In genomic region chr5:15757635-15758034, GRCh38 we compare ENCODE assay signal across 16 cellular contexts.
DNase-seq lines count a peak whose midpoint lies in the region; ATAC-seq and TF ChIP-seq lines count a peak whose summit lies in the region.
"Had no signal": no experiment of that assay in that cellular context is flagged by ENCODE, and none has a peak within 500 bp of the region (broad histone marks: within the 10 kb centered on the region; RNA-seq: fewer than 3 reads in every experiment).

No MANE protein-coding gene starts in this region.

- H2BK120ac ChIP-seq in IMR-90 (ENCODE audit: low read depth, low read length), result no peak overlapping the region

- no peak overlapping the region for H2BK5ac ChIP-seq in IMR-90 (ENCODE audit: low read depth, low read length, poor library complexity, severe bottlenecking)

- no peak overlapping the region for H3K18ac ChIP-seq in IMR-90 (ENCODE audit: low read depth, low read length)

- no peak overlapping the region for H3K14ac ChIP-seq in IMR-90 (replicated peaks; ENCODE audit: low read depth, low read length)

- H3K23ac ChIP-seq in IMR-90 (ENCODE audit: low read depth, low read length), result no peak overlapping the region

- H3K36me3 ChIP-seq in IMR-90 (ENCODE audit: control insufficient read depth, insufficient read depth, low read length), result no peaks in the 10 kb centered on the region
- H3K36me3 ChIP-seq in SK-N-SH (replicated peaks in 1 of 2; ENCODE audit: control insufficient read depth in 1 of 2, insufficient read depth in 2 of 2, low read length in 1 of 2), result no peaks in the 10 kb centered on the region
- H3K36me3 ChIP-seq in lung (ENCODE audit: control insufficient read depth in 2 of 2, insufficient read depth in 2 of 2, low read length in 2 of 2), result no peaks in the 10 kb centered on the region
- H3K36me3 ChIP-seq in upper lobe of right lung, result no peaks in the 10 kb centered on the region
- H3K36me3 ChIP-seq: BE2C had no signal

- dilution Hi-C loops in IMR-90 (cut with HindIII; ENCODE audit: low sequenced_read_pairs, unreplicated experiment), result no loop called here

- H3K4me2 ChIP-seq in IMR-90 (ENCODE audit: low read depth, low read length) (no peak overlapping the region), SK-N-SH (peak overlapping the region; percentile 16; the same call in 1 of the 2 replicates)

- no peak for TF ChIP-seq POLR2A in IMR-90 (IDR thresholded peaks at IDR 0.05; ENCODE audit: low read depth, low read length)

- TF ChIP-seq RAD21 in IMR-90 (IDR thresholded peaks at IDR 0.05; ENCODE audit: low read length) (no peak), SK-N-SH (IDR thresholded peaks at IDR 0.05; ENCODE audit: low read length) (no peak)

- peaks cover 8% of the 10 kb centered on the region; the same call in 1 of the 2 replicates for H3K79me2 ChIP-seq in SK-N-SH (ENCODE audit: insufficient read depth)

- TF ChIP-seq CTCF in IMR-90 (conservative IDR thresholded peaks at IDR 0.05; ENCODE audit: low read depth, low read length) (no peak), SK-N-SH (IDR thresholded peaks at IDR 0.05) (no peak), lung (IDR thresholded peaks at IDR 0.05; ENCODE audit: control extremely low read depth, extremely low read depth) (no peak), upper lobe of right lung (IDR thresholded peaks at IDR 0.05) (no peak), GM20000 (IDR thresholded peaks at IDR 0.05; ENCODE audit: extremely low read depth, missing control alignments) (no peak)

- no peak overlapping the region for H4K5ac ChIP-seq in IMR-90 (ENCODE audit: low read depth, low read length)

- H3K79me1 ChIP-seq in IMR-90 (ENCODE audit: low read depth in 1 of 2, low read length in 2 of 2), result peaks cover 5 to 16% of the 10 kb centered on the region in 2 experiments; a peak in 3 of 4 replicates

- H3K9me1 ChIP-seq in IMR-90 (ENCODE audit: insufficient read depth, low read length), result no peaks in the 10 kb centered on the region

- intact Hi-C loops in IMR-90 (cut with micrococcal nuclease) (no loop called here), upper lobe of right lung (cut with DNase I) (no loop called here)

- H3K56ac ChIP-seq in IMR-90 (ENCODE audit: extremely low read depth, insufficient read depth, low read length), result no peak overlapping the region

- H3K9ac ChIP-seq in IMR-90 (ENCODE audit: low read depth, low read length) (no peak overlapping the region), SK-N-SH (no peak overlapping the region)

- H3K9me3 ChIP-seq in IMR-90 (ENCODE audit: control insufficient read depth, insufficient read depth, low read length) (peaks cover 2% of the 10 kb centered on the region), SK-N-SH (no peaks in the 10 kb centered on the region), lung (ENCODE audit: control insufficient read depth in 2 of 2, insufficient read depth in 1 of 2, low read length in 1 of 2) (peaks cover 0 to 4% of the 10 kb centered on the region in 2 donors), upper lobe of right lung (no peaks in the 10 kb centered on the region)
- H3K9me3 ChIP-seq: BE2C had no signal

- no peak overlapping the region for H2AK9ac ChIP-seq in IMR-90 (replicated peaks; ENCODE audit: low read depth, low read length, poor library complexity)

- H3K27ac ChIP-seq in IMR-90 (ENCODE audit: insufficient read depth, low read length), result no peak overlapping the region
- H3K27ac ChIP-seq in SK-N-SH (ENCODE audit: low read depth in 2 of 2, low read length in 1 of 2), result peak overlapping the region; percentile 46 to 71
- H3K27ac ChIP-seq in lung (ENCODE audit: low read depth in 1 of 2, low read length in 1 of 2), result no peak overlapping the region
- no peak overlapping the region for H3K27ac ChIP-seq in upper lobe of right lung

- H4K20me1 ChIP-seq in IMR-90 (ENCODE audit: insufficient read depth, low read length), result peaks cover 5% of the 10 kb centered on the region
- H4K20me1 ChIP-seq in SK-N-SH (ENCODE audit: insufficient read depth), result no peaks in the 10 kb centered on the region

- H3K9me2 ChIP-seq in SK-N-SH, result no peaks in the 10 kb centered on the region

- BruUV-seq in IMR-90 (replicated peaks; lab: Mats Ljungman, UMichigan), result no TSS peak

- H2BK15ac ChIP-seq in IMR-90 (ENCODE audit: low read depth, low read length), result peak overlapping the region; percentile 21; the same call in 1 of the 3 replicates

- peaks cover 8% of the 10 kb centered on the region for H3F3A ChIP-seq in SK-N-SH (replicated peaks; ENCODE audit: insufficient read depth)

- DNase-seq in IMR-90 (no peak), SK-N-SH (no peak), lung (ENCODE audit: low spot score) (peak; percentile 30), upper lobe of right lung (no peak), GM20000 (ENCODE audit: low spot score) (no peak), HuH-7.5 (ENCODE audit: low spot score) (no peak), HUDEP-2 (lab: John Stamatoyannopoulos, UW; ENCODE audit: unreplicated experiment in 76 of 76) (no peak)
- DNase-seq: BE2C; Calu3; CD4-positive, alpha-beta memory T cell; DMS53; KG1; NCI-H1092; NCI-H1694 treated with DMSO at 0.1 percent for 48 hours; NCI-H526 treated with DMSO at 0.1 percent for 48 hours had no signal

- H4K8ac ChIP-seq in IMR-90 (ENCODE audit: low read depth in 2 of 2, low read length in 2 of 2), result no peak overlapping the region

- no CpG with 5 or more reads among the region's 8 CpGs for WGBS in IMR-90 (ENCODE audit: extremely low coverage in 2 of 2, insufficient read length in 1 of 2), 2 experiments
- 70% methylated on average over 8 of the region's 8 CpGs for WGBS in SK-N-SH (ENCODE audit: low lambda C conversion rate)
- 57 to 73% methylated on average over 8 of the region's 8 CpGs for WGBS in lung, 2 donors

- H2AK5ac ChIP-seq in IMR-90 (ENCODE audit: low read depth, low read length), result no peak overlapping the region

- no peak overlapping the region for H4K91ac ChIP-seq in IMR-90 (ENCODE audit: insufficient read depth, low read depth, low read length)

- ATAC-seq in IMR-90 (ENCODE audit: low read depth) (no peak), lung (ENCODE audit: insufficient read depth, low FRiP score) (peak; percentile 38), upper lobe of right lung (peak; percentile 86)
- ATAC-seq: HCT116 had no signal

- no peak overlapping the region for H2BK20ac ChIP-seq in IMR-90 (ENCODE audit: low read depth, low read length)

- CTCF ChIA-PET in IMR-90 (lab: Yijun Ruan, JAX) (interaction anchor here (0.6 to 0.7 kb wide), 2 partner anchors 32 to 860 kb away, joined by 3 to 4 read pairs; no protein-coding TSS in a partner anchor), SK-N-SH (lab: Yijun Ruan, JAX) (interaction anchor here (0.6 kb wide), 1 partner anchor 733 kb away, joined by 3 read pairs; no protein-coding TSS in a partner anchor)

- no peaks in the 10 kb centered on the region for H3K4me1 ChIP-seq in IMR-90 (ENCODE audit: control insufficient read depth, insufficient read depth, low read length)
- peaks cover 0 to 7% of the 10 kb centered on the region in 2 experiments; a peak in 2 of 4 replicates for H3K4me1 ChIP-seq in SK-N-SH (ENCODE audit: control insufficient read depth in 1 of 2, insufficient read depth in 2 of 2, low read depth in 1 of 2, low read length in 1 of 2)
- H3K4me1 ChIP-seq in lung (ENCODE audit: control insufficient read depth in 2 of 2, insufficient read depth in 2 of 2, low read length in 2 of 2), result peaks cover 0 to 7% of the 10 kb centered on the region in 2 donors
- no peaks in the 10 kb centered on the region for H3K4me1 ChIP-seq in upper lobe of right lung

- H3K4me3 ChIP-seq in IMR-90 (ENCODE audit: insufficient read depth, low read depth, low read length) (no peak overlapping the region), SK-N-SH (ENCODE audit: low read depth in 2 of 2, low read length in 1 of 2) (no peak overlapping the region), lung (no peak overlapping the region), upper lobe of right lung (no peak overlapping the region)

- H2AFZ ChIP-seq in IMR-90 (replicated peaks; ENCODE audit: low read length, poor library complexity) (no peak overlapping the region), SK-N-SH (ENCODE audit: low read depth) (no peak overlapping the region)

- POLR2A ChIA-PET in IMR-90 (lab: Charles Lee; ENCODE audit: unreplicated experiment) (no interaction called here), SK-N-SH (lab: Yijun Ruan, JAX) (no interaction called here)

- peak overlapping the region; percentile 2; the same call in 1 of the 2 replicates for H3K4ac ChIP-seq in IMR-90 (ENCODE audit: low read depth, low read length)

- in situ Hi-C loops in IMR-90 (cut with MboI; ENCODE audit: low sequenced_read_pairs), result no loop called here

- TF ChIP-seq EP300 in SK-N-SH (IDR thresholded peaks at IDR 0.05; ENCODE audit: borderline replicate concordance in 1 of 2, low read depth in 1 of 2, low read length in 1 of 2), result no peak

- no peaks in the 10 kb centered on the region for H3K27me3 ChIP-seq in IMR-90 (ENCODE audit: control insufficient read depth, insufficient read depth, low read length)
- H3K27me3 ChIP-seq in SK-N-SH (ENCODE audit: insufficient read depth), result no peaks in the 10 kb centered on the region
- H3K27me3 ChIP-seq in lung (ENCODE audit: control insufficient read depth, insufficient read depth), result no peaks in the 10 kb centered on the region
- no peaks in the 10 kb centered on the region for H3K27me3 ChIP-seq in upper lobe of right lung
- H3K27me3 ChIP-seq: BE2C had no signal

TF ChIP-seq in IMR-90, 13 proteins besides CTCF, POLR2A, EP300 and RAD21:
- TF ChIP-seq FOS (IDR thresholded peaks at IDR 0.05; ENCODE audit: low read depth, low read length) (no peak), RCOR1 (IDR thresholded peaks at IDR 0.05; ENCODE audit: insufficient replicate concordance, low read length) (no peak), MAZ (IDR thresholded peaks at IDR 0.05; ENCODE audit: borderline replicate concordance, low read depth, low read length) (no peak), RFX5 (IDR thresholded peaks at IDR 0.05; ENCODE audit: low read depth, low read length) (no peak), CHD1 (IDR thresholded peaks at IDR 0.05; ENCODE audit: low read depth, low read length) (no peak), MAFK (IDR thresholded peaks at IDR 0.05; ENCODE audit: low read depth, low read length) (no peak), SMC3 (IDR thresholded peaks at IDR 0.05; ENCODE audit: low read depth, low read length) (no peak)
TF ChIP-seq in IMR-90: peak in this region for 0.

TF ChIP-seq in SK-N-SH, 30 proteins besides CTCF, POLR2A, EP300 and RAD21 (continues in another document):
- TF ChIP-seq USF1 (IDR thresholded peaks at IDR 0.05; ENCODE audit: borderline replicate concordance, low read depth), result no peak

Comparison
In these comparisons a context has a peak if more than half of its experiments do, and no peak if none do; other contexts are left out.
1. H3K27ac ChIP-seq: peak in SK-N-SH (2 of 2); none in IMR-90 (single experiment), lung (0 of 2) and upper lobe of right lung (single experiment).